ENCODE assay signal across 9 cellular contexts in genomic region chr18:43596106-43596712, GRCh38.
DNase-seq lines count a peak whose midpoint lies in the region; ATAC-seq and TF ChIP-seq lines count a peak whose summit lies in the region.
"Had no signal": no experiment of that assay in that cellular context is flagged by ENCODE, and none has a peak within 500 bp of the region (broad histone marks: within the 10 kb centered on the region; RNA-seq: fewer than 3 reads in every experiment).

No MANE protein-coding gene starts in this region.

- peak; percentile 95 for ATAC-seq in SK-N-SH treated with all-trans-retinoic acid at 6 μM for 48 hours
- peak; percentile 36 for ATAC-seq in left ventricle myocardium superior

- H4K8ac ChIP-seq in mesendoderm (ENCODE audit: low read depth, low read length) = no peak overlapping the region

- H2BK120ac ChIP-seq in mesendoderm (ENCODE audit: low read depth, low read length) = no peak overlapping the region

- no peak overlapping the region for H3K27ac ChIP-seq in mesendoderm (ENCODE audit: low read depth, low read length)

- H3K18ac ChIP-seq in mesendoderm (ENCODE audit: low read length) = no peak overlapping the region

- H3K4ac ChIP-seq in mesendoderm (ENCODE audit: low read depth, low read length) = no peak overlapping the region

- no peaks in the 10 kb centered on the region for H3K36me3 ChIP-seq in Loucy (ENCODE audit: insufficient read depth, low read length)
- no peaks in the 10 kb centered on the region for H3K36me3 ChIP-seq in mesendoderm (ENCODE audit: control insufficient read depth, insufficient read depth, low read length)

- H2BK5ac ChIP-seq in mesendoderm (ENCODE audit: low read length) = no peak overlapping the region

- H2BK15ac ChIP-seq in mesendoderm (replicated peaks; ENCODE audit: low read depth) = no peak overlapping the region

- H3F3A ChIP-seq in Loucy (ENCODE audit: low read depth) = no peaks in the 10 kb centered on the region

- H3K23ac ChIP-seq in mesendoderm (ENCODE audit: low read length) = no peak overlapping the region

- no peak for DNase-seq in GM12864 (ENCODE audit: low read depth)
- DNase-seq in H4 (ENCODE audit: low spot score) = peak; percentile 68
- DNase-seq in left ventricle myocardium superior = no peak
- no peak for DNase-seq in mesendoderm
- DNase-seq in activated CD8-positive, alpha-beta memory T cell treated with anti-CD3 and anti-CD28 coated beads, Interleukin-2, amount 50 U/mL, for 48 hours = no peak
- no peak for DNase-seq in iPS-NIHi7 (ENCODE audit: extremely low spot score)
- DNase-seq: activated B cell treated with CpG ODN at 0.5 μM for 24 hours had no signal

- H3K27me3 ChIP-seq in Loucy (ENCODE audit: insufficient read depth, low read length, poor library complexity, severe bottlenecking) = no peaks in the 10 kb centered on the region
- no peaks in the 10 kb centered on the region for H3K27me3 ChIP-seq in mesendoderm (ENCODE audit: insufficient read depth, low read length, poor library complexity)

- no peaks in the 10 kb centered on the region for H3K4me1 ChIP-seq in Loucy (ENCODE audit: insufficient read depth, low read length, poor library complexity, severe bottlenecking)
- no peaks in the 10 kb centered on the region for H3K4me1 ChIP-seq in mesendoderm (ENCODE audit: control insufficient read depth, low read depth, low read length)

- H3K56ac ChIP-seq in mesendoderm (ENCODE audit: low read length) = no peak overlapping the region

- no peaks in the 10 kb centered on the region for H4K20me1 ChIP-seq in Loucy (ENCODE audit: insufficient read depth, low read length, poor library complexity, severe bottlenecking)

- H3K79me2 ChIP-seq in Loucy (ENCODE audit: insufficient read depth, low read length) (no peaks in the 10 kb centered on the region), mesendoderm (ENCODE audit: control insufficient read depth, insufficient read depth, low read length) (no peaks in the 10 kb centered on the region)

- no peaks in the 10 kb centered on the region for H3K79me1 ChIP-seq in mesendoderm (ENCODE audit: low read length)

- H3K9ac ChIP-seq in Loucy (ENCODE audit: low read depth, low read length, poor library complexity, severe bottlenecking) = no peak overlapping the region
- H3K9ac ChIP-seq in mesendoderm (ENCODE audit: low read length) = no peak overlapping the region

- no peak overlapping the region for H4K5ac ChIP-seq in mesendoderm (ENCODE audit: low read length)

- H2AK5ac ChIP-seq in mesendoderm (ENCODE audit: low read length) = no peak overlapping the region

- TF ChIP-seq CTCF in GM12864 (IDR thresholded peaks at IDR 0.05; ENCODE audit: low read depth, low read length, missing control alignments) = peak; percentile 54
- TF ChIP-seq CTCF in Loucy (conservative IDR thresholded peaks at IDR 0.05; ENCODE audit: low read length) = peak; percentile 68

- WGBS in mesendoderm (ENCODE audit: extremely low coverage, insufficient coverage, low lambda C conversion rate) = 80% methylated on average over 1 of the region's 3 CpGs

- H2AFZ ChIP-seq in Loucy (ENCODE audit: low read length) = no peak overlapping the region

- intact Hi-C loops in left ventricle myocardium superior (cut with micrococcal nuclease) = no loop called here

- H3K4me3 ChIP-seq in GM12864 (ENCODE audit: low read depth, low read length) (no peak overlapping the region), Loucy (ENCODE audit: low read length, poor library complexity, severe bottlenecking) (no peak overlapping the region), mesendoderm (ENCODE audit: low read length) (no peak overlapping the region)

- H3K9me2 ChIP-seq in Loucy (replicated peaks; ENCODE audit: low read depth, low read length) = no peaks in the 10 kb centered on the region

- H3K4me2 ChIP-seq in Loucy (ENCODE audit: low read depth, low read length, poor library complexity, severe bottlenecking) (no peak overlapping the region), mesendoderm (ENCODE audit: low read length) (no peak overlapping the region)

- no peaks in the 10 kb centered on the region for H3K9me3 ChIP-seq in Loucy (ENCODE audit: insufficient read depth, low read depth, low read length)

TF ChIP-seq in SK-N-SH treated with all-trans-retinoic acid at 6 μM for 48 hours, 23 proteins besides CTCF, POLR2A, EP300 and RAD21:
- TF ChIP-seq TCF4 (CRISPR knock-in tag; IDR thresholded peaks at IDR 0.05; ENCODE audit: borderline replicate concordance) (no peak), TOX (CRISPR knock-in tag; IDR thresholded peaks at IDR 0.05; ENCODE audit: borderline replicate concordance) (no peak), ESRRG (CRISPR knock-in tag; IDR thresholded peaks at IDR 0.05) (no peak), GLIS3 (CRISPR knock-in tag; IDR thresholded peaks at IDR 0.05) (no peak), ZFP3 (CRISPR knock-in tag; IDR thresholded peaks at IDR 0.05) (no peak), ZNF70 (CRISPR knock-in tag; IDR thresholded peaks at IDR 0.05) (no peak), ISL1 (CRISPR knock-in tag; IDR thresholded peaks at IDR 0.05) (no peak), ZNF8 (CRISPR knock-in tag; IDR thresholded peaks at IDR 0.05) (no peak), ZNF565 (CRISPR knock-in tag; conservative IDR thresholded peaks at IDR 0.05; ENCODE audit: low read depth) (no peak), OSR1 (CRISPR knock-in tag; IDR thresholded peaks at IDR 0.05) (no peak), BACH2 (CRISPR knock-in tag; IDR thresholded peaks at IDR 0.05; ENCODE audit: borderline replicate concordance) (no peak), CSRNP3 (CRISPR knock-in tag; IDR thresholded peaks at IDR 0.05) (no peak), POU6F1 (CRISPR knock-in tag; IDR thresholded peaks at IDR 0.05; ENCODE audit: borderline replicate concordance, low read depth) (no peak), ARNTL (CRISPR knock-in tag; IDR thresholded peaks at IDR 0.05; ENCODE audit: borderline replicate concordance, low read depth) (no peak), RARB (CRISPR knock-in tag; IDR thresholded peaks at IDR 0.05) (no peak)
- TF ChIP-seq, protein P1, sequence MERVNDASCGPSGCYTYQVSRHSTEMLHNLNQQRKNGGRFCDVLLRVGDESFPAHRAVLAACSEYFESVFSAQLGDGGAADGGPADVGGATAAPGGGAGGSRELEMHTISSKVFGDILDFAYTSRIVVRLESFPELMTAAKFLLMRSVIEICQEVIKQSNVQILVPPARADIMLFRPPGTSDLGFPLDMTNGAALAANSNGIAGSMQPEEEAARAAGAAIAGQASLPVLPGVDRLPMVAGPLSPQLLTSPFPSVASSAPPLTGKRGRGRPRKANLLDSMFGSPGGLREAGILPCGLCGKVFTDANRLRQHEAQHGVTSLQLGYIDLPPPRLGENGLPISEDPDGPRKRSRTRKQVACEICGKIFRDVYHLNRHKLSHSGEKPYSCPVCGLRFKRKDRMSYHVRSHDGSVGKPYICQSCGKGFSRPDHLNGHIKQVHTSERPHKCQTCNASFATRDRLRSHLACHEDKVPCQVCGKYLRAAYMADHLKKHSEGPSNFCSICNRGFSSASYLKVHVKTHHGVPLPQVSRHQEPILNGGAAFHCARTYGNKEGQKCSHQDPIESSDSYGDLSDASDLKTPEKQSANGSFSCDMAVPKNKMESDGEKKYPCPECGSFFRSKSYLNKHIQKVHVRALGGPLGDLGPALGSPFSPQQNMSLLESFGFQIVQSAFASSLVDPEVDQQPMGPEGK (CRISPR knock-in tag; IDR thresholded peaks at IDR 0.05; ENCODE audit: borderline replicate concordance) = no peak
